Comparison of ENCODE assay signal across 9 cellular contexts in the genomic region with DNA sequence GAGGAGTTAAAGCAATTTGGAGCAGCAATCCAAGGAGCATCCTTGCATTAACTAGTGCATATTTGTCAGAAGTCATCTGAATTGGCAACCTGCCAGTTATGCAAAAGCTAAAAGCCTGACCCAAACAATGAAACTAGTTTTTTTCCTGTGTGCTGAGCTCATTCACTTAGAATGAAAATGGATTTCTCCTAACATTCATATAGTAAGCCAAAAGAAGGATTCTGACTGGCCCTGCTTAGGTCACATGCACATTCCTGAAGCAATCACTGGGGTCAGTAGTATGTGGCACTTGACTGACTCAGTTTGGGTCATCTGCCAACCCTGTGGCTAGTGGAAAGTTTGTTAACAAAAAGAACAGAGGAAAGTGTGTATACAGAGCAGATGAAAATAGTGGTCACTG. TPM values are rescaled to one million over a fixed set of nuclear protein-coding genes. Genes with fewer than 3 reads are reported as not detected.
DNase-seq lines count a peak whose midpoint lies in the region; ATAC-seq and TF ChIP-seq lines count a peak whose summit lies in the region.
"Had no signal": no experiment of that assay in that cellular context is flagged by ENCODE, and none has a peak within 500 bp of the region (broad histone marks: within the 10 kb centered on the region; RNA-seq: fewer than 3 reads in every experiment).

No MANE protein-coding gene starts in this region.

- H3K9me3 Mint-ChIP-seq in activated T-helper 1 cell treated with anti-CD3 and anti-CD28 coated beads, Interleukin-12 subunit alpha, Interleukin-12 subunit beta, Interleukin-2, Interleukin-4 antibody, amounts not matched to agents 30 ng/mL and 10 ng/mL and 1 ng/mL, durations not matched to agents 14 hours and 24 hours and 36 hours: no peaks in the 10 kb centered on the region

- ATAC-seq in HG03378 (IDR thresholded peaks at IDR 0.05; ENCODE audit: unreplicated experiment) (peak; percentile 44), HG02973 (IDR thresholded peaks at IDR 0.05; ENCODE audit: unreplicated experiment) (no peak)

- intact Hi-C loops in activated T-helper 1 cell treated with anti-CD3 and anti-CD28 coated beads, Interleukin-12 subunit alpha, Interleukin-12 subunit beta, Interleukin-2, Interleukin-4 antibody, amounts not matched to agents 30 ng/mL and 10 ng/mL and 1 ng/mL, durations not matched to agents 14 hours and 24 hours and 36 hours (cut with micrococcal nuclease): no loop called here

- CTCF ChIA-PET in GM10248 (lab: Yijun Ruan, JAX): interaction anchor here (0.8 to 1.7 kb wide), 2 partner anchors 10 to 15 kb away, joined by 3 read pairs; no protein-coding TSS in a partner anchor

- H3K4me3 Mint-ChIP-seq in activated T-helper 1 cell treated with anti-CD3 and anti-CD28 coated beads, Interleukin-12 subunit alpha, Interleukin-12 subunit beta, Interleukin-2, Interleukin-4 antibody, amounts not matched to agents 30 ng/mL and 10 ng/mL and 1 ng/mL, durations not matched to agents 14 hours and 24 hours and 36 hours: no peak overlapping the region

- H3K27ac Mint-ChIP-seq in activated T-helper 1 cell treated with anti-CD3 and anti-CD28 coated beads, Interleukin-12 subunit alpha, Interleukin-12 subunit beta, Interleukin-2, Interleukin-4 antibody, amounts not matched to agents 30 ng/mL and 10 ng/mL and 1 ng/mL, durations not matched to agents 14 hours and 24 hours and 36 hours: no peak overlapping the region

- POLR2A ChIA-PET in GM10248 (lab: Yijun Ruan, JAX): no interaction called here

- H3K27me3 Mint-ChIP-seq in activated T-helper 1 cell treated with anti-CD3 and anti-CD28 coated beads, Interleukin-12 subunit alpha, Interleukin-12 subunit beta, Interleukin-2, Interleukin-4 antibody, amounts not matched to agents 30 ng/mL and 10 ng/mL and 1 ng/mL, durations not matched to agents 14 hours and 24 hours and 36 hours (ENCODE audit: insufficient read depth): no peaks in the 10 kb centered on the region

- peak; percentile 82 for DNase-seq in AG20443 (ENCODE audit: low spot score)
- DNase-seq in astrocyte of the hippocampus (ENCODE audit: low read depth, low spot score): peak; percentile 98
- DNase-seq in kidney glomerular epithelial cell (lab: John Stamatoyannopoulos, UW): peak; percentile 85
- DNase-seq in KG1 (lab: John Stamatoyannopoulos, UW): no peak
- DNase-seq in activated T-helper 1 cell treated with anti-CD3 and anti-CD28 coated beads, Interleukin-12 subunit alpha, Interleukin-12 subunit beta, Interleukin-2, Interleukin-4 antibody, amounts not matched to agents 30 ng/mL and 10 ng/mL and 1 ng/mL, durations not matched to agents 14 hours and 24 hours and 36 hours (ENCODE audit: low spot score): no peak
- DNase-seq in GM10248 (ENCODE audit: extremely low spot score): no peak
- DNase-seq: stimulated activated CD4-positive, alpha-beta T cell treated with anti-CD3 and anti-CD28 coated beads, Interleukin-15, amount 100 ng/mL, for 24 hours had no signal

- peaks cover 10% of the 10 kb centered on the region for H3K4me1 Mint-ChIP-seq in activated T-helper 1 cell treated with anti-CD3 and anti-CD28 coated beads, Interleukin-12 subunit alpha, Interleukin-12 subunit beta, Interleukin-2, Interleukin-4 antibody, amounts not matched to agents 30 ng/mL and 10 ng/mL and 1 ng/mL, durations not matched to agents 14 hours and 24 hours and 36 hours (ENCODE audit: low read depth)

- H3K36me3 Mint-ChIP-seq in activated T-helper 1 cell treated with anti-CD3 and anti-CD28 coated beads, Interleukin-12 subunit alpha, Interleukin-12 subunit beta, Interleukin-2, Interleukin-4 antibody, amounts not matched to agents 30 ng/mL and 10 ng/mL and 1 ng/mL, durations not matched to agents 14 hours and 24 hours and 36 hours (ENCODE audit: low read depth): no peaks in the 10 kb centered on the region

- no peak for TF ChIP-seq CTCF in GM10248 (IDR thresholded peaks at IDR 0.05; ENCODE audit: control extremely low read depth, extremely low read depth, low read depth, missing control alignments)

RNA-seq across cellular contexts. Expression of a gene that starts 30.5 kb away (rescaled TPM):
- 15.2 and 15.4 TPM in 2 replicates for total RNA-seq in activated T-helper 1 cell treated with anti-CD3 and anti-CD28 coated beads, Interleukin-12 subunit alpha, Interleukin-12 subunit beta, Interleukin-2, Interleukin-4 antibody, amounts not matched to agents 30 ng/mL and 10 ng/mL and 1 ng/mL, durations not matched to agents 14 hours and 24 hours and 36 hours

RNA-seq across cellular contexts. Expression of a gene that starts 37.1 kb away (rescaled TPM):
- total RNA-seq in activated T-helper 1 cell treated with anti-CD3 and anti-CD28 coated beads, Interleukin-12 subunit alpha, Interleukin-12 subunit beta, Interleukin-2, Interleukin-4 antibody, amounts not matched to agents 30 ng/mL and 10 ng/mL and 1 ng/mL, durations not matched to agents 14 hours and 24 hours and 36 hours: 57.9 and 59.2 TPM in 2 replicates

Comparison
In these comparisons a context has a peak if more than half of its experiments do, and no peak if none do; other contexts are left out.
1. DNase-seq: peak in AG20443 (single experiment), astrocyte of the hippocampus (single experiment) and kidney glomerular epithelial cell (single experiment); none in KG1 (single experiment), activated T-helper 1 cell treated with anti-CD3 and anti-CD28 coated beads, Interleukin-12 subunit alpha, Interleukin-12 subunit beta, Interleukin-2, Interleukin-4 antibody, amounts not matched to agents 30 ng/mL and 10 ng/mL and 1 ng/mL, durations not matched to agents 14 hours and 24 hours and 36 hours (single experiment) and GM10248 (single experiment).